3 cellular contexts compared by ENCODE assay signal in the genomic region with DNA sequence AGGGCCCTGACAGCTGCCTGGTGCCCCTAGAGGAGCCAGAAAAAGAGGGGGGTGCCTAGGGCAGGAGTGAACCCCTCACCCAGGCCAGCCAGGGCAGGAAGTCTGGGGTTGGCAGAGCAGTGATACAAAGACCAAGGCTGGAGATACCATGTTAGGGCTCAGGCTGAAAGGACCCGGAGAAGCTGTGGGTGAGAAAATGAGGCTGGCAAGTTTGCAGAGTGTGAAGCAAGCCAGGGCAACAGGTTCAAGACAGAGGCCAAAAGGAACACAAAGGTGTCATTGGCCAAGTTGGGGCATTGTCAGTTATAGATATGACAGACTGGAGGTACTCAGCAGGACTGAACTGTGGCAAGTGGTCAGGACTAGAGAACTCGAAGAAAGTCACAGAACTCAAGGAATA.
TF ChIP-seq lines count a peak whose summit lies in the region.

No MANE protein-coding gene starts in this region.

TF ChIP-seq in HCT116, 20 proteins besides CTCF, POLR2A, EP300 and RAD21:
- TF ChIP-seq, protein P1, sequence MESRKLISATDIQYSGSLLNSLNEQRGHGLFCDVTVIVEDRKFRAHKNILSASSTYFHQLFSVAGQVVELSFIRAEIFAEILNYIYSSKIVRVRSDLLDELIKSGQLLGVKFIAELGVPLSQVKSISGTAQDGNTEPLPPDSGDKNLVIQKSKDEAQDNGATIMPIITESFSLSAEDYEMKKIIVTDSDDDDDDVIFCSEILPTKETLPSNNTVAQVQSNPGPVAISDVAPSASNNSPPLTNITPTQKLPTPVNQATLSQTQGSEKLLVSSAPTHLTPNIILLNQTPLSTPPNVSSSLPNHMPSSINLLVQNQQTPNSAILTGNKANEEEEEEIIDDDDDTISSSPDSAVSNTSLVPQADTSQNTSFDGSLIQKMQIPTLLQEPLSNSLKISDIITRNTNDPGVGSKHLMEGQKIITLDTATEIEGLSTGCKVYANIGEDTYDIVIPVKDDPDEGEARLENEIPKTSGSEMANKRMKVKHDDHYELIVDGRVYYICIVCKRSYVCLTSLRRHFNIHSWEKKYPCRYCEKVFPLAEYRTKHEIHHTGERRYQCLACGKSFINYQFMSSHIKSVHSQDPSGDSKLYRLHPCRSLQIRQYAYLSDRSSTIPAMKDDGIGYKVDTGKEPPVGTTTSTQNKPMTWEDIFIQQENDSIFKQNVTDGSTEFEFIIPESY (IDR thresholded peaks at IDR 0.05; ENCODE audit: extremely low read depth, insufficient replicate concordance, low read length): no peak
- no peak for TF ChIP-seq CEBPB (IDR thresholded peaks at IDR 0.05; ENCODE audit: low read depth)
TF ChIP-seq in HCT116: peak in this region for 0.

TF ChIP-seq in H1, 55 proteins besides CTCF, POLR2A, EP300 and RAD21:
- no peak for TF ChIP-seq KDM1A (IDR thresholded peaks at IDR 0.05; ENCODE audit: borderline replicate concordance, low read length)
- no peak for TF ChIP-seq CREB1 (IDR thresholded peaks at IDR 0.05)
- TF ChIP-seq GTF2F1 (IDR thresholded peaks at IDR 0.05; ENCODE audit: borderline replicate concordance, low read depth, low read length): no peak
- TF ChIP-seq EGR1 (IDR thresholded peaks at IDR 0.05; ENCODE audit: borderline replicate concordance, low read depth, low read length): no peak
- TF ChIP-seq SUZ12 (IDR thresholded peaks at IDR 0.05; ENCODE audit: low read length): no peak
- no peak for TF ChIP-seq SRF (IDR thresholded peaks at IDR 0.05; ENCODE audit: low read depth, low read length)
- no peak for TF ChIP-seq SIN3A (conservative IDR thresholded peaks at IDR 0.05 in 1 of 2, IDR thresholded peaks at IDR 0.05 in 1 of 2; ENCODE audit: low read depth in 1 of 2, low read length in 2 of 2)
- TF ChIP-seq GABPA (IDR thresholded peaks at IDR 0.05; ENCODE audit: borderline replicate concordance, insufficient read depth, low read length): no peak
- no peak for TF ChIP-seq JUN (IDR thresholded peaks at IDR 0.05; ENCODE audit: low read depth, low read length)
- TF ChIP-seq RXRA (IDR thresholded peaks at IDR 0.05; ENCODE audit: insufficient read depth, low read depth, low read length): no peak
- TF ChIP-seq TAF7 (optimal IDR thresholded peaks at IDR 0.05; ENCODE audit: borderline replicate concordance, low read depth, low read length): no peak
- TF ChIP-seq, protein P2, sequence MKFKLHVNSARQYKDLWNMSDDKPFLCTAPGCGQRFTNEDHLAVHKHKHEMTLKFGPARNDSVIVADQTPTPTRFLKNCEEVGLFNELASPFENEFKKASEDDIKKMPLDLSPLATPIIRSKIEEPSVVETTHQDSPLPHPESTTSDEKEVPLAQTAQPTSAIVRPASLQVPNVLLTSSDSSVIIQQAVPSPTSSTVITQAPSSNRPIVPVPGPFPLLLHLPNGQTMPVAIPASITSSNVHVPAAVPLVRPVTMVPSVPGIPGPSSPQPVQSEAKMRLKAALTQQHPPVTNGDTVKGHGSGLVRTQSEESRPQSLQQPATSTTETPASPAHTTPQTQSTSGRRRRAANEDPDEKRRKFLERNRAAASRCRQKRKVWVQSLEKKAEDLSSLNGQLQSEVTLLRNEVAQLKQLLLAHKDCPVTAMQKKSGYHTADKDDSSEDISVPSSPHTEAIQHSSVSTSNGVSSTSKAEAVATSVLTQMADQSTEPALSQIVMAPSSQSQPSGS (IDR thresholded peaks at IDR 0.05; ENCODE audit: low read length): no peak
- TF ChIP-seq SIX5 (IDR thresholded peaks at IDR 0.05; ENCODE audit: low read depth, low read length): no peak
- no peak for TF ChIP-seq KDM4A (IDR thresholded peaks at IDR 0.05; ENCODE audit: low read depth, low read length, severe bottlenecking)
- TF ChIP-seq TCF12 (IDR thresholded peaks at IDR 0.05; ENCODE audit: low read depth, low read length): no peak
- no peak for TF ChIP-seq HDAC6 (IDR thresholded peaks at IDR 0.05; ENCODE audit: low read depth, low read length)
- TF ChIP-seq CHD1 (IDR thresholded peaks at IDR 0.05; ENCODE audit: low read depth, low read length): no peak
- TF ChIP-seq SP2 (IDR thresholded peaks at IDR 0.05; ENCODE audit: low read length): no peak
- no peak for TF ChIP-seq NANOG (IDR thresholded peaks at IDR 0.05; ENCODE audit: insufficient read depth, low read depth, low read length, poor library complexity, severe bottlenecking)
- TF ChIP-seq CBX5 (IDR thresholded peaks at IDR 0.05; ENCODE audit: low read depth, low read length): no peak

TF ChIP-seq in HepG2, 621 proteins besides CTCF, POLR2A, EP300 and RAD21:
- TF ChIP-seq ZSCAN30 (CRISPR knock-in tag; IDR thresholded peaks at IDR 0.05): no peak
- TF ChIP-seq ETV6 (CRISPR knock-in tag; conservative IDR thresholded peaks at IDR 0.05): no peak
- TF ChIP-seq PHF20 (CRISPR knock-in tag; IDR thresholded peaks at IDR 0.05): no peak
- TF ChIP-seq, protein P3, sequence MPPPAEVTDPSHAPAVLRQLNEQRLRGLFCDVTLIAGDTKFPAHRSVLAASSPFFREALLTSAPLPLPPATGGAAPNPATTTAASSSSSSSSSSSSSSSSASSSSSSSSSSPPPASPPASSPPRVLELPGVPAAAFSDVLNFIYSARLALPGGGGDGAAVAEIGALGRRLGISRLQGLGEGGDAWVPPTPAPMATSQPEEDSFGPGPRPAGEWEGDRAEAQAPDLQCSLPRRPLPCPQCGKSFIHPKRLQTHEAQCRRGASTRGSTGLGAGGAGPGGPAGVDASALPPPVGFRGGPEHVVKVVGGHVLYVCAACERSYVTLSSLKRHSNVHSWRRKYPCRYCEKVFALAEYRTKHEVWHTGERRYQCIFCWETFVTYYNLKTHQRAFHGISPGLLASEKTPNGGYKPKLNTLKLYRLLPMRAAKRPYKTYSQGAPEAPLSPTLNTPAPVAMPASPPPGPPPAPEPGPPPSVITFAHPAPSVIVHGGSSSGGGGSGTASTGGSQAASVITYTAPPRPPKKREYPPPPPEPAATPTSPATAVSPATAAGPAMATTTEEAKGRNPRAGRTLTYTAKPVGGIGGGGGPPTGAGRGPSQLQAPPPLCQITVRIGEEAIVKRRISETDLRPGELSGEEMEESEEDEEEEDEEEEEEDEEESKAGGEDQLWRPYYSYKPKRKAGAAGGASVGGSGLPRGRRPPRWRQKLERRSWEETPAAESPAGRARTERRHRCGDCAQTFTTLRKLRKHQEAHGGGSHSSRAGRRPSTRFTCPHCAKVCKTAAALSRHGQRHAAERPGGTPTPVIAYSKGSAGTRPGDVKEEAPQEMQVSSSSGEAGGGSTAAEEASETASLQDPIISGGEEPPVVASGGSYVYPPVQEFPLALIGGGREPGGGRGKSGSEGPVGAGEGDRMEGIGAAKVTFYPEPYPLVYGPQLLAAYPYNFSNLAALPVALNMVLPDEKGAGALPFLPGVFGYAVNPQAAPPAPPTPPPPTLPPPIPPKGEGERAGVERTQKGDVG (CRISPR knock-in tag; IDR thresholded peaks at IDR 0.05; ENCODE audit: borderline replicate concordance): no peak
- TF ChIP-seq NCOR1 (IDR thresholded peaks at IDR 0.05; ENCODE audit: borderline replicate concordance, low read length): no peak
- TF ChIP-seq AHR (CRISPR knock-in tag; IDR thresholded peaks at IDR 0.05): no peak
- no peak for TF ChIP-seq ZNF883 (CRISPR knock-in tag; IDR thresholded peaks at IDR 0.05; ENCODE audit: not compliant biosample characterization)
